Comparison of ENCODE assay signal across 9 cellular contexts in the genomic region with DNA sequence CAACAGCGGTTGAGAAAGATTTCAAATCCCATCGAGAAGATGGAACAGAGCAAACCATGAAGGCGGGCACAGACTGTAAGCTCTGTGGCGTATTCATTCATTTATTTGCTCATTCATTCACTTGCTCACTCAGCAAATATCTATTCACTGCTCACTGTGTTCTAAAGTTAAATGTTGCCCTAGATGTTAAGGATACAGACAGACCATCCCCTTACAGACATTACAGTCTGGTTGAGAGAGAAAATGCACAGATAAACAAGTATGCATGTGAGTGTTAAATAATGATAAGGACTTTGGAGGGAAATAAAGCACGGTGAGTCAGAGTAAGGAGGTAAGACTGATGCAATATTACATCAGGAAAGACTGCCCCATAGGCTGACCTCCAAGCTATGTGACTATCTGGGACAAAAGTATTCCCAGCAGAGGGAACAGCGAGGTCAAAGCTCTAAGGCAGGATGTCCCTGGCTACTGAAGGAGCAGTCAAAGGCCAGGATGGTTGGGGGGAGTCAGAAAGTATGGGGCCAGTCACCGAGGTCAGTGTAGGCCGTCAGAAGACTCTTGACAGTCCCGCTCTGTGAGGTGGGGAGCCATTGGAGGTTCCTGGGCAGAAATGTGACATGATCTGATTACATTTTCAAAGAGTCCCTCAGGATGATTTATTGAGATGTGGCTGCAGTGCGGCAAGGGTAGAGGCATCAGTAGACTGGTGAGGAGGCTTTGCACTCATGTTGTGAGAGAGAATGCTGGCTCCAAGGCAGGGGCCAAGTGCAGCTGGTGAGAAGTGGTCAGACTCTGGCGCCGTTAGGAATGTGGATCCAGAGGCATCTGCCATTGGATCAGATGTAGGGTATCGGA. TPM values are rescaled to one million over a fixed set of nuclear protein-coding genes. Genes with fewer than 3 reads are reported as not detected.
DNase-seq lines count a peak whose midpoint lies in the region; ATAC-seq and TF ChIP-seq lines count a peak whose summit lies in the region.
"Had no signal": no experiment of that assay in that cellular context is flagged by ENCODE, and none has a peak within 500 bp of the region (broad histone marks: within the 10 kb centered on the region; RNA-seq: fewer than 3 reads in every experiment).

No MANE protein-coding gene starts in this region.

- peaks cover 34% of the 10 kb centered on the region for H3K4me1 Mint-ChIP-seq in WTC11

- no peak overlapping the region for H3K27ac Mint-ChIP-seq in WTC11

- H3K9me3 Mint-ChIP-seq in WTC11, result no peaks in the 10 kb centered on the region

- CTCF ChIA-PET in HEK293 (lab: Yijun Ruan, JAX) (interaction anchor here (0.5 to 1.0 kb wide), 3 partner anchors 34 to 168 kb away, joined by 3 to 4 read pairs (median 4); no protein-coding TSS in a partner anchor), WTC11 (lab: Charles Lee) (interaction anchor here (3.9 to 4.0 kb wide), 2 partner anchors 8 to 150 kb away, joined by 11 to 26 read pairs; no protein-coding TSS in a partner anchor)

- ATAC-seq in WTC11, result no peak
- ATAC-seq in gastrocnemius medialis, result peak; percentile 82 to 86

- DNase-seq in WTC11 (ENCODE audit: low spot score) (no peak), cardiac muscle cell (ENCODE audit: low read depth in 1 of 2, low spot score in 1 of 2) (peak in 1 of 2 donors; percentile 85), gastrocnemius medialis (peak; percentile 23 to 73), UCSD-AML1 (lab: John Stamatoyannopoulos, UW; ENCODE audit: unreplicated experiment) (no peak), NCI-H2107 (lab: John Stamatoyannopoulos, UW) (no peak), DMS 273 (lab: John Stamatoyannopoulos, UW; ENCODE audit: unreplicated experiment) (no peak), activated gamma-delta T cell (lab: John Stamatoyannopoulos, UW) (no peak)
- DNase-seq: NCI-H2029 had no signal

- peak overlapping the region; percentile 19; the same call in 1 of the 2 replicates for H3K27ac ChIP-seq in HEK293 (ENCODE audit: extremely low read depth, low read depth, low read length)
- H3K27ac ChIP-seq in cardiac muscle cell, result peak overlapping the region; percentile 74
- peak overlapping the region; percentile 72 to 87 (median 76) for H3K27ac ChIP-seq in gastrocnemius medialis

- TF ChIP-seq CTCF in HEK293 (tag by site-specific recombination; IDR thresholded peaks at IDR 0.05), result no peak
- no peak for TF ChIP-seq CTCF in WTC11 (IDR thresholded peaks at IDR 0.05)
- no peak for TF ChIP-seq CTCF in cardiac muscle cell (IDR thresholded peaks at IDR 0.05; ENCODE audit: low read depth, low read length)
- no peak for TF ChIP-seq CTCF in gastrocnemius medialis (IDR thresholded peaks at IDR 0.05 in 4 of 5, conservative IDR thresholded peaks at IDR 0.05 in 1 of 5)

- in situ Hi-C loops in gastrocnemius medialis (cut with MboI; ENCODE audit: low sequenced_read_pairs in 4 of 4), result no loop called here

- POLR2A ChIA-PET in HEK293 (lab: Yijun Ruan, JAX) (interaction anchor here (0.7 to 1.0 kb wide), 2 partner anchors 13 to 38 kb away, joined by 3 to 4 read pairs; partner anchors contain the start of gene MBNL2), WTC11 (lab: Charles Lee) (no interaction called here)

- H3K36me3 ChIP-seq in HEK293 (ENCODE audit: control insufficient read depth in 2 of 2, insufficient read depth in 1 of 2, low read length in 2 of 2) (no peaks in the 10 kb centered on the region), cardiac muscle cell (no peaks in the 10 kb centered on the region), gastrocnemius medialis (no peaks in the 10 kb centered on the region)

- H3K36me3 Mint-ChIP-seq in WTC11, result no peaks in the 10 kb centered on the region

- H3K27me3 ChIP-seq in cardiac muscle cell (no peaks in the 10 kb centered on the region), gastrocnemius medialis (no peaks in the 10 kb centered on the region)

- TF ChIP-seq POLR2A in gastrocnemius medialis (IDR thresholded peaks at IDR 0.05), result no peak

- H3K4me3 ChIP-seq in HEK293 (ENCODE audit: low read depth, low read length) (no peak overlapping the region), cardiac muscle cell (no peak overlapping the region), gastrocnemius medialis (peak overlapping the region in 1 of 4 donors; percentile 5)

- H3K9me3 ChIP-seq in HEK293 (ENCODE audit: control insufficient read depth, insufficient read depth, low read depth, low read length) (no peaks in the 10 kb centered on the region), cardiac muscle cell (ENCODE audit: low read depth) (no peaks in the 10 kb centered on the region), gastrocnemius medialis (no peaks in the 10 kb centered on the region)

- intact Hi-C loops in gastrocnemius medialis (cut with DNase I; ENCODE audit: low total_unique reads), result loop anchor here (1.0 to 10.0 kb wide), 3 partner anchors 37 to 175 kb away; partner anchors contain the start of gene RAP2A

- H3K4me1 ChIP-seq in HEK293 (ENCODE audit: control insufficient read depth, insufficient read depth, low read length) (peaks cover 34% of the 10 kb centered on the region), cardiac muscle cell (ENCODE audit: low read depth) (peaks cover 29% of the 10 kb centered on the region), gastrocnemius medialis (peaks cover 87 to 93% of the 10 kb centered on the region in 2 donors)

- no peak overlapping the region for H3K4me3 Mint-ChIP-seq in WTC11

- H3K27me3 Mint-ChIP-seq in WTC11 (ENCODE audit: low read depth), result peaks cover 20% of the 10 kb centered on the region

TF ChIP-seq in HEK293, 187 proteins besides CTCF, POLR2A, EP300 and RAD21 (continues in another document):
- peak; percentile 39; the same call in 1 of the 2 replicates for TF ChIP-seq HIC1 (tag by site-specific recombination; IDR thresholded peaks at IDR 0.05)
- TF ChIP-seq GLIS2 (tag by site-specific recombination; IDR thresholded peaks at IDR 0.05), result 0 out of 2 replicates have a peak, but pooled peaks have one; percentile 22
- TF ChIP-seq ZEB2 (tag by site-specific recombination; IDR thresholded peaks at IDR 0.05), result peak; percentile 71
- 0 out of 2 replicates have a peak, but pooled peaks have one; percentile 9 for TF ChIP-seq ZNF600 (tag by site-specific recombination; IDR thresholded peaks at IDR 0.05)
- TF ChIP-seq ZSCAN23 (tag by site-specific recombination; IDR thresholded peaks at IDR 0.05), result no peak
- no peak for TF ChIP-seq ZNF416 (tag by site-specific recombination; IDR thresholded peaks at IDR 0.05)

TF ChIP-seq in WTC11, 78 proteins besides CTCF, POLR2A, EP300 and RAD21:
- TF ChIP-seq FOXK1 (CRISPR knock-in tag; IDR thresholded peaks at IDR 0.05) (no peak), JAZF1 (CRISPR knock-in tag; IDR thresholded peaks at IDR 0.05) (no peak), MAX (CRISPR knock-in tag; IDR thresholded peaks at IDR 0.05) (0 out of 2 replicates have a peak, but pooled peaks have one; percentile 22), ZNF396 (CRISPR knock-in tag; IDR thresholded peaks at IDR 0.05; ENCODE audit: borderline replicate concordance) (no peak), GABPB1 (CRISPR knock-in tag; IDR thresholded peaks at IDR 0.05) (peak; percentile 100), IRF2 (CRISPR knock-in tag; IDR thresholded peaks at IDR 0.05; ENCODE audit: borderline replicate concordance, low read depth) (no peak), OVOL2 (CRISPR knock-in tag; IDR thresholded peaks at IDR 0.05; ENCODE audit: borderline replicate concordance) (no peak)

RNA-seq across cellular contexts. Expression of gene MBNL2, which starts 37.9 kb away (rescaled TPM):
- total RNA-seq in WTC11 (2021), result 0.85 to 1.9 TPM (median 1.7 TPM) in 3 replicates
- total RNA-seq in cardiac muscle cell, result 16.9 and 27.8 TPM in 2 replicates
- 15.2 and 31.2 TPM in 2 replicates for polyA plus RNA-seq in cardiac muscle cell
- total RNA-seq in gastrocnemius medialis, result 10 to 100 TPM; 47.9 to 92.0 (median 71.3) TPM

Comparison
In these comparisons a context has a peak if more than half of its experiments do, and no peak if none do; other contexts are left out.
1. H3K27ac ChIP-seq: peak in every context shown above with its lines; median percentile 76 in gastrocnemius medialis; 74 in cardiac muscle cell; 19 in HEK293.
2. DNase-seq: peak in gastrocnemius medialis (2 of 2); none in WTC11 (single experiment), UCSD-AML1 (single experiment), NCI-H2107 (single experiment), DMS 273 (single experiment) and activated gamma-delta T cell (single experiment).
3. Of the 8 proteins assayed by ChIP-seq in both HEK293 and WTC11: peak only in HEK293: ATF2, ZBTB21 and ZSCAN18; only in WTC11: none; in both: none; in neither: 5.